12 cellular contexts compared by ENCODE assay signal in the genomic region with DNA sequence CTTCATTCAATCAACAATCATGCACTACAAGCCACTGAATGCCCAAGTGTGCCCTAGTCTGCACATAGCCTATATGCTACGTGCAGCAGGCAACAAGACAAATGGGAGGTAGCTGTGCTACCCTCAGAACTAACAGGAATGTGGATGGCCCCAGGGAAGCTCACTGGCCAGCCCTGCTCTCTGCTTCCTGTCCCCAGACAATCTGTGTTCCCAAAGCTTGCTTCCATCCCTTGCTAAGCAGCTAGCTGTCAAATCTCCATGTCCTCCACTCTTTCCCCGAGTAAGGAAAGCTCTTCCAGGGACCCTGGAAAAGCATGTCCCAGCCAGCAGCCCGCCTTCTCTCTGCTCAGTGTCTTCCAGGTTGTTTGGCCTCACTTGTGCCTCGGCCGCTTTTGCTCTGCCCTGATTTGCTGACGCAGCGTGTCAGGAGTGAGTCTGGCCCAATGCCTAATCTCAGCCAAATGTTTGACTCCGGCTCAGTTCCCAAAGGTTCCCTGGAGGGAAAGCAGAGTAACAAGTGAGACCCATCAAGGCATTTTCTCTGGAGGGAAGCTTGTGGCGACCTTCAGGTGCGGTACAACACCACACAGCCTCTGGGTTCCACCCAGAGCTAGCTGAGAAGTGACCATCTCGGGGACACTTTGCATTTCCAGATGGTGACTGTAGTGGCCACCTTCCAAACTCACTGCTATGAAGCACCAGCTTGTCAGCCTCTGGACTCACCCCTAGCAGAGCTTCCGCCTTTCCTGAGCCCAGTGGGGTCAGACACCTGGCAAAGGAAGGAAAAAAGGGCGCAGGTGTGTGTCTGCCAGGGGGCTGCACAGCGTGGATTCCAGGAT.
DNase-seq lines count a peak whose midpoint lies in the region; ATAC-seq, FAIRE-seq and TF ChIP-seq lines count a peak whose summit lies in the region.
"Had no signal": no experiment of that assay in that cellular context is flagged by ENCODE, and none has a peak within 500 bp of the region (broad histone marks: within the 10 kb centered on the region; RNA-seq: fewer than 3 reads in every experiment).

No MANE protein-coding gene starts in this region.

- ATAC-seq in SK-N-SH treated with all-trans-retinoic acid at 6 μM for 48 hours, result no peak; the same call in 2 of the 3 replicates
- no peak for ATAC-seq in mucosa of descending colon
- ATAC-seq in upper lobe of left lung (ENCODE audit: low FRiP score in 2 of 2), result peak; percentile 41 to 45
- ATAC-seq: T-cell had no signal

- intact Hi-C loops in esophagus muscularis mucosa (cut with DNase I), result no loop called here
- intact Hi-C loops in mucosa of descending colon (cut with DNase I, micrococcal nuclease), result no loop called here
- intact Hi-C loops in activated CD4-positive, alpha-beta memory T cell treated with anti-CD3 and anti-CD28 coated beads for 36 hours (cut with micrococcal nuclease), result no loop called here

- TF ChIP-seq CTCF in SK-N-SH (IDR thresholded peaks at IDR 0.05) (no peak), esophagus muscularis mucosa (IDR thresholded peaks at IDR 0.05) (no peak), mucosa of descending colon (IDR thresholded peaks at IDR 0.05) (no peak), upper lobe of left lung (IDR thresholded peaks at IDR 0.05) (no peak)

- TF ChIP-seq POLR2A in esophagus muscularis mucosa (IDR thresholded peaks at IDR 0.05; ENCODE audit: low read depth), result no peak
- no peak for TF ChIP-seq POLR2A in upper lobe of left lung (IDR thresholded peaks at IDR 0.05)

- H3K9ac ChIP-seq in SK-N-SH, result no peak overlapping the region

- H3K9me2 ChIP-seq in SK-N-SH, result no peaks in the 10 kb centered on the region

- H3K27me3 Mint-ChIP-seq in activated CD4-positive, alpha-beta memory T cell treated with anti-CD3 and anti-CD28 coated beads for 36 hours, result no peaks in the 10 kb centered on the region
- H3K27me3 Mint-ChIP-seq: T-cell had no signal

- no peak for TF ChIP-seq RAD21 in SK-N-SH (IDR thresholded peaks at IDR 0.05; ENCODE audit: low read length)

- H3K4me3 ChIP-seq in SK-N-SH (ENCODE audit: low read depth in 2 of 2, low read length in 1 of 2), result no peak overlapping the region
- H3K4me3 ChIP-seq in esophagus muscularis mucosa, result no peak overlapping the region
- H3K4me3 ChIP-seq in mucosa of descending colon, result no peak overlapping the region
- H3K4me3 ChIP-seq in upper lobe of left lung, result no peak overlapping the region

- H3K4me2 ChIP-seq in SK-N-SH, result no peak overlapping the region

- 68% methylated on average over 13 of the region's 14 CpGs for WGBS in SK-N-SH (ENCODE audit: low lambda C conversion rate)
- 35% methylated on average over 11 of the region's 14 CpGs for WGBS in esophagus muscularis mucosa
- 55 to 56% methylated on average over 8 to 14 of the region's 14 CpGs for WGBS in upper lobe of left lung, 2 donors

- H3K36me3 ChIP-seq in SK-N-SH (replicated peaks in 1 of 2; ENCODE audit: control insufficient read depth in 1 of 2, insufficient read depth in 2 of 2, low read length in 1 of 2), result no peaks in the 10 kb centered on the region
- no peaks in the 10 kb centered on the region for H3K36me3 ChIP-seq in esophagus muscularis mucosa
- H3K36me3 ChIP-seq in mucosa of descending colon (ENCODE audit: low read depth), result no peaks in the 10 kb centered on the region
- H3K36me3 ChIP-seq in upper lobe of left lung, result no peaks in the 10 kb centered on the region

- no peaks in the 10 kb centered on the region for H3K4me1 Mint-ChIP-seq in activated CD4-positive, alpha-beta memory T cell treated with anti-CD3 and anti-CD28 coated beads for 36 hours (ENCODE audit: low read depth)
- H3K4me1 Mint-ChIP-seq: T-cell had no signal

- POLR2A ChIA-PET in SK-N-SH (lab: Yijun Ruan, JAX), result no interaction called here
- POLR2A ChIA-PET in activated CD4-positive, alpha-beta memory T cell treated with anti-CD3 and anti-CD28 coated beads for 36 hours (lab: Charles Lee), result no interaction called here

- H3K27me3 ChIP-seq in SK-N-SH (ENCODE audit: insufficient read depth) (no peaks in the 10 kb centered on the region), esophagus muscularis mucosa (no peaks in the 10 kb centered on the region), upper lobe of left lung (no peaks in the 10 kb centered on the region)

- no peaks in the 10 kb centered on the region for H3F3A ChIP-seq in SK-N-SH (replicated peaks; ENCODE audit: insufficient read depth)

- CTCF ChIA-PET in SK-N-SH (lab: Yijun Ruan, JAX), result interaction anchor here (1.2 to 1.3 kb wide), 2 partner anchors 75 to 248 kb away, joined by 3 to 5 read pairs; no protein-coding TSS in a partner anchor
- CTCF ChIA-PET in activated CD4-positive, alpha-beta memory T cell treated with anti-CD3 and anti-CD28 coated beads for 36 hours (lab: Charles Lee), result no interaction called here

- H3K4me3 Mint-ChIP-seq in activated CD4-positive, alpha-beta memory T cell treated with anti-CD3 and anti-CD28 coated beads for 36 hours, result no peak overlapping the region
- H3K4me3 Mint-ChIP-seq: T-cell had no signal

- no peaks in the 10 kb centered on the region for H4K20me1 ChIP-seq in SK-N-SH (ENCODE audit: insufficient read depth)

- H3K9me3 ChIP-seq in SK-N-SH (no peaks in the 10 kb centered on the region), esophagus muscularis mucosa (no peaks in the 10 kb centered on the region), mucosa of descending colon (no peaks in the 10 kb centered on the region), upper lobe of left lung (no peaks in the 10 kb centered on the region)

- H3K9me3 Mint-ChIP-seq in activated CD4-positive, alpha-beta memory T cell treated with anti-CD3 and anti-CD28 coated beads for 36 hours, result no peaks in the 10 kb centered on the region
- H3K9me3 Mint-ChIP-seq: T-cell had no signal

- no peaks in the 10 kb centered on the region for H3K79me2 ChIP-seq in SK-N-SH (ENCODE audit: insufficient read depth)

- H3K4me1 ChIP-seq in SK-N-SH (ENCODE audit: control insufficient read depth in 1 of 2, insufficient read depth in 2 of 2, low read depth in 1 of 2, low read length in 1 of 2) (peaks cover 0 to 13% of the 10 kb centered on the region in 2 experiments; a peak in 1 of 4 replicates), esophagus muscularis mucosa (peaks cover 10 to 23% (median 17%) of the 10 kb centered on the region in 4 donors), mucosa of descending colon (ENCODE audit: low read depth) (no peaks in the 10 kb centered on the region), upper lobe of left lung (peaks cover 5 to 12% (median 9%) of the 10 kb centered on the region in 4 donors)

- H3K27ac ChIP-seq in SK-N-SH (ENCODE audit: low read depth in 2 of 2, low read length in 1 of 2), result no peak overlapping the region
- peak overlapping the region in 3 of 4 donors; percentile 13 to 62 (median 56) for H3K27ac ChIP-seq in esophagus muscularis mucosa (replicated peaks in 1 of 4)
- H3K27ac ChIP-seq in upper lobe of left lung, result peak overlapping the region in 1 of 4 donors; percentile 24

- H2AFZ ChIP-seq in SK-N-SH (ENCODE audit: low read depth), result no peak overlapping the region

- DNase-seq in SK-N-SH, result peak; percentile 33
- DNase-seq in esophagus muscularis mucosa (ENCODE audit: extremely low spot score), result no peak
- peak in 2 of 3 donors; percentile 41 for DNase-seq in mucosa of descending colon
- no peak for DNase-seq in upper lobe of left lung
- no peak for DNase-seq in frontal cortex (ENCODE audit: low spot score in 2 of 2)
- no peak for DNase-seq in activated CD4-positive, alpha-beta memory T cell treated with anti-CD3 and anti-CD28 coated beads for 36 hours
- DNase-seq in HT-29 (ENCODE audit: low spot score), result no peak
- DNase-seq: NCI-H1092 treated with DMSO at 0.1 percent for 48 hours; NK-92 treated with Interleukin-12 subunit alpha and Interleukin-12 subunit beta, amount 100 ng/mL, for 24 hours had no signal

- H3K27ac Mint-ChIP-seq in activated CD4-positive, alpha-beta memory T cell treated with anti-CD3 and anti-CD28 coated beads for 36 hours, result no peak overlapping the region
- H3K27ac Mint-ChIP-seq: T-cell had no signal

- FAIRE-seq in frontal cortex (lab: Jason Lieb, UNC), result no peak
- FAIRE-seq: A204.1 had no signal

- TF ChIP-seq EP300 in SK-N-SH (IDR thresholded peaks at IDR 0.05; ENCODE audit: borderline replicate concordance in 1 of 2, low read depth in 1 of 2, low read length in 1 of 2), result no peak
- no peak for TF ChIP-seq EP300 in esophagus muscularis mucosa (IDR thresholded peaks at IDR 0.05)
- no peak for TF ChIP-seq EP300 in upper lobe of left lung (IDR thresholded peaks at IDR 0.05)

- H3K36me3 Mint-ChIP-seq in activated CD4-positive, alpha-beta memory T cell treated with anti-CD3 and anti-CD28 coated beads for 36 hours, result no peaks in the 10 kb centered on the region
- H3K36me3 Mint-ChIP-seq: T-cell had no signal

TF ChIP-seq in SK-N-SH, 30 proteins besides CTCF, POLR2A, EP300 and RAD21 (continues in another document):
- TF ChIP-seq POLR2AphosphoS5 (IDR thresholded peaks at IDR 0.05; ENCODE audit: low read depth, low read length) (no peak), TCF12 (IDR thresholded peaks at IDR 0.05) (no peak), SMC3 (IDR thresholded peaks at IDR 0.05; ENCODE audit: low read depth, low read length) (no peak), ELF1 (IDR thresholded peaks at IDR 0.05) (no peak), GATA2 (CRISPR knock-in tag; IDR thresholded peaks at IDR 0.05) (no peak), NRF1 (IDR thresholded peaks at IDR 0.05; ENCODE audit: low read depth, low read length) (no peak)
- TF ChIP-seq, protein P1, sequence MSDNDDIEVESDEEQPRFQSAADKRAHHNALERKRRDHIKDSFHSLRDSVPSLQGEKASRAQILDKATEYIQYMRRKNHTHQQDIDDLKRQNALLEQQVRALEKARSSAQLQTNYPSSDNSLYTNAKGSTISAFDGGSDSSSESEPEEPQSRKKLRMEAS (IDR thresholded peaks at IDR 0.05; ENCODE audit: low read depth), result no peak

TF ChIP-seq in SK-N-SH treated with all-trans-retinoic acid at 6 μM for 48 hours, 23 proteins besides CTCF, POLR2A, EP300 and RAD21 (continues in another document):
- no peak for TF ChIP-seq ZNF70 (CRISPR knock-in tag; IDR thresholded peaks at IDR 0.05)

Comparison
In these comparisons a context has a peak if more than half of its experiments do, and no peak if none do; other contexts are left out.
1. DNase-seq: peak in SK-N-SH (single experiment) and mucosa of descending colon (2 of 3); none in esophagus muscularis mucosa (single experiment), upper lobe of left lung (0 of 2), frontal cortex (0 of 2), activated CD4-positive, alpha-beta memory T cell treated with anti-CD3 and anti-CD28 coated beads for 36 hours (single experiment) and HT-29 (single experiment).
2. H3K27ac ChIP-seq: peak in esophagus muscularis mucosa (3 of 4); none in SK-N-SH (0 of 2).
3. ATAC-seq: peak in upper lobe of left lung (2 of 2); none in SK-N-SH treated with all-trans-retinoic acid at 6 μM for 48 hours (single experiment) and mucosa of descending colon (single experiment).